In the genomic region with DNA sequence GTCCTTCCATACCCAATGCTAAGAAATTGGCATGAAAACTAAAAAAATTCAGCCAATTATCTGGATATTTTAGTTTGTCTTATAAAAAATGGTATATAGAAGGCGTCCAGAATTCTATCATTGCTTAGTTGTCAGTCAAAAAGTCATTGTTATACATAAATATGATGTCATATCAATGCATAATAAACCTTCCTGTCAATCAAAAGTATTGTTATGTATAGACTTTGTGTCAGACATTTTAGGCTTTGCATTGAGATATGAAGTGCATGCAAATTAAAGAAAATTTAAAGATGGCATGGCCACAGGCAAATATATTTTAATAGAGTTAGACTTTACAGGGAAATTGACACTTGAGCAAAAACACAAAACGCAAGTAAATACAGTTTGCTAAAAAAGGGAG, we compare ENCODE assay signal across 8 cellular contexts.
"Had no signal": no experiment of that assay in that cellular context is flagged by ENCODE, and none has a peak within 500 bp of the region (broad histone marks: within the 10 kb centered on the region; RNA-seq: fewer than 3 reads in every experiment).

No MANE protein-coding gene starts in this region.

- FAIRE-seq: H54, HTR-8/SVneo had no signal

- H3K4me3 ChIP-seq: GM23248 had no signal

- H3K27ac ChIP-seq: GM23248 had no signal

- DNase-seq: GM23248, GOT3, H9, HCEC 1CT, HFFc6, KG1 had no signal

- H2AFZ ChIP-seq: GM23248 had no signal

- H3K9ac ChIP-seq: GM23248 had no signal
